8 cellular contexts compared by ENCODE assay signal in the genomic region with DNA sequence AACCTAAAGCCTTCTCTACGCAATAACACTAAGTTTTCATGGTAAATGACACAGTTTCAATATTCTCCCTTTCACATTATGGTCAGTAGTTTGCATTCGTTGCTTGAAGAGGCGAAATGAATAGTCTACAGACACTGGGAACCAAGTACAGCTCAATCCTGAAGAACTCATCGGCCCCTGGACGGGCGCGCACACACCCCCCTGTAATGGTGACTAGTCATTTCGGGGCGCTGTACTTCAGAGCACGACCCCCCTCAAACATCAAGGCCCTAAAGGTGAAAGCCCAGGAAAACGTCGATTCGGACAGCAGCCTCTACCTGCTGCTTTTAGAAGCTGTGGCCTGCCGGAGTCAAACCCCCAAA. TPM values are rescaled to one million over a fixed set of nuclear protein-coding genes. Genes with fewer than 3 reads are reported as not detected.
A peak's percentile ranks its signal among the peaks of the same experiment; 100 is the strongest.
DNase-seq lines count a peak whose midpoint lies in the region; ATAC-seq and TF ChIP-seq lines count a peak whose summit lies in the region.

No MANE protein-coding gene starts in this region.

- no peaks in the 10 kb centered on the region for H3K36me3 Mint-ChIP-seq in neural progenitor cell

- H3K36me3 ChIP-seq in cardiac muscle cell = no peaks in the 10 kb centered on the region
- H3K36me3 ChIP-seq in SK-N-MC (ENCODE audit: insufficient read depth, low read length) = no peaks in the 10 kb centered on the region
- H3K36me3 ChIP-seq in neural progenitor cell = no peaks in the 10 kb centered on the region

- H3K27me3 ChIP-seq in cardiac muscle cell (no peaks in the 10 kb centered on the region), neural progenitor cell (peaks cover 9% of the 10 kb centered on the region)

- H2AFZ ChIP-seq in neural progenitor cell (replicated peaks) = no peak overlapping the region

- DNase-seq in cardiac muscle cell (ENCODE audit: low read depth in 1 of 2, low spot score in 1 of 2) = peak in 1 of 2 donors; percentile 18
- no peak for DNase-seq in Right ventricle myocardium superior
- no peak for DNase-seq in SK-N-MC (ENCODE audit: low read depth, low spot score)
- no peak for DNase-seq in epithelial cell of proximal tubule (ENCODE audit: low read depth)
- DNase-seq in neural progenitor cell (ENCODE audit: low spot score) = no peak
- DNase-seq in central memory CD4-positive, alpha-beta T cell = no peak
- no peak for DNase-seq in inferior parietal cortex (ENCODE audit: extremely low spot score)

- peaks cover 35% of the 10 kb centered on the region for H3K4me1 Mint-ChIP-seq in neural progenitor cell

- H3K4me2 ChIP-seq in neural progenitor cell = peak overlapping the region; percentile 95

- H3K27ac ChIP-seq in cardiac muscle cell (peak overlapping the region; percentile 97), SK-N-MC (no peak overlapping the region), neural progenitor cell (peak overlapping the region; percentile 90)

- H3K9me3 Mint-ChIP-seq in neural progenitor cell = no peaks in the 10 kb centered on the region

- H3K4me1 ChIP-seq in cardiac muscle cell (ENCODE audit: low read depth) (peaks cover 14% of the 10 kb centered on the region), neural progenitor cell (peaks cover 18% of the 10 kb centered on the region)

- intact Hi-C loops in Right ventricle myocardium superior (cut with DNase I) = loop anchor here (5.0 kb wide), 1 partner anchor 275 kb away; a partner anchor contains a TSS

- H3K4me3 ChIP-seq in cardiac muscle cell = peak overlapping the region; percentile 66
- peak overlapping the region; percentile 85 for H3K4me3 ChIP-seq in SK-N-MC
- peak overlapping the region; percentile 70 for H3K4me3 ChIP-seq in epithelial cell of proximal tubule (ENCODE audit: low read depth, low read length)
- H3K4me3 ChIP-seq in neural progenitor cell = peak overlapping the region; percentile 88

- peaks cover 16% of the 10 kb centered on the region for H4K20me1 ChIP-seq in neural progenitor cell (ENCODE audit: low read depth)

- peaks cover 54% of the 10 kb centered on the region for H3K79me2 ChIP-seq in neural progenitor cell (ENCODE audit: low read depth)

- peak overlapping the region; percentile 99 for H3K4me3 Mint-ChIP-seq in neural progenitor cell

- H3K27ac Mint-ChIP-seq in neural progenitor cell = peak overlapping the region; percentile 93

- H3K9ac ChIP-seq in SK-N-MC (ENCODE audit: insufficient read length) (peak overlapping the region; percentile 81), neural progenitor cell (peak overlapping the region; percentile 66)

- H3K9me3 ChIP-seq in cardiac muscle cell (ENCODE audit: low read depth) (no peaks in the 10 kb centered on the region), SK-N-MC (ENCODE audit: low read depth, low read length) (no peaks in the 10 kb centered on the region), neural progenitor cell (ENCODE audit: low read depth) (no peaks in the 10 kb centered on the region)

- peaks cover 10% of the 10 kb centered on the region for H3K27me3 Mint-ChIP-seq in neural progenitor cell (ENCODE audit: insufficient read depth, low read depth)

- ATAC-seq in Right ventricle myocardium superior (ENCODE audit: poor library complexity) = no peak
- ATAC-seq in GM18870 (IDR thresholded peaks at IDR 0.05; ENCODE audit: unreplicated experiment) = no peak

- H3F3A ChIP-seq in neural progenitor cell (ENCODE audit: low read depth) = peaks cover 26% of the 10 kb centered on the region

- TF ChIP-seq CTCF in cardiac muscle cell (IDR thresholded peaks at IDR 0.05; ENCODE audit: low read depth, low read length) (no peak), epithelial cell of proximal tubule (conservative IDR thresholded peaks at IDR 0.05; ENCODE audit: low read depth, low read length) (no peak), neural progenitor cell (IDR thresholded peaks at IDR 0.05) (no peak)

RNA-seq across cellular contexts. Expression of a gene that starts 1.0 kb away (rescaled TPM):
- total RNA-seq in cardiac muscle cell = 36.9 and 51.1 TPM in 2 replicates
- 59.4 and 84.0 TPM in 2 replicates for polyA plus RNA-seq in cardiac muscle cell
- total RNA-seq in Right ventricle myocardium superior = 46.9 TPM
- total RNA-seq in epithelial cell of proximal tubule = 37.0 and 41.0 TPM in 2 replicates
- total RNA-seq in neural progenitor cell (ENCODE audit: low replicate concordance) = 63.6 and 87.2 TPM in 2 replicates

RNA-seq across cellular contexts. Expression of a gene that starts 53.6 kb away (rescaled TPM):
- total RNA-seq in cardiac muscle cell (not detected in 2 replicates), Right ventricle myocardium superior (not detected), epithelial cell of proximal tubule (0.06 and 0.07 TPM in 2 replicates), neural progenitor cell (ENCODE audit: low replicate concordance) (not detected in 2 replicates)
- polyA plus RNA-seq in cardiac muscle cell = not detected in 2 replicates
